8 cellular contexts compared by ENCODE assay signal in the genomic region with DNA sequence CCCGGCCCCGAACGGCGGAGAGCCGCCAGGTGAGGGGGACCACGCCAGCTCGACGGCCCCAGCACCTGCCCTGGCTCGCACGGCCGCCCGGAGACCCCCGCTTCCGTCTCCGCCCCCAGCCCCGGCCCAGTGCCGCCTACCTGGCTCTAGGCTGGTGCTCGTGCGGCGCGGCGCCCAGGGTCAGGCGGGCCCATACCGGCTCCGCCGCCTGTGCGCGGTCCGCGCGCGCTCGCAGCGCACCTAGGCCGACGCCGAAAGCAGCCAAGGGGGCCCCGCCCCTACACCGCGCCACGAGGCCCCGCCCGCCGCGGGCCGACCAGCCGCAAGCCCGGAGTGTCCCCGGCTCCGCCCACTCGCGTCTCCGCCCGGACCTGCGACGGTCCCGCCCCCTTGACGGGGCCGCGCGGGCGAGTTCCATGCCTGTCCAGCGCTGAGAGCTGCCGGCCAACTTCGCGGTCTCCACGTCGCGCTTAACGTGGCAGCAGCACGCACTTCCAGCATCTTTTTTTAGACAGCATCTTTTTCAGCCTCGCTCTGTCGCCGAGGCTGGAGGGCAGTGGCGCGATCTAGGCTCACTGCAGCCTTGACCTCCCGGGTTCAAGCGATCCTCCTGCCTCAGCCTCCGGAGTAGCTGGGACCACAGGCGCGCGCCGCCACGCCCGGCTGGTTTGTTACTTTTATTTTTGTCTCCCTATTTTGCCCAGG. TPM values are rescaled to one million over a fixed set of nuclear protein-coding genes. Genes with fewer than 3 reads are reported as not detected.
A peak's percentile ranks its signal among the peaks of the same experiment; 100 is the strongest.
DNase-seq lines count a peak whose midpoint lies in the region; ATAC-seq and TF ChIP-seq lines count a peak whose summit lies in the region.

A gene with protein sequence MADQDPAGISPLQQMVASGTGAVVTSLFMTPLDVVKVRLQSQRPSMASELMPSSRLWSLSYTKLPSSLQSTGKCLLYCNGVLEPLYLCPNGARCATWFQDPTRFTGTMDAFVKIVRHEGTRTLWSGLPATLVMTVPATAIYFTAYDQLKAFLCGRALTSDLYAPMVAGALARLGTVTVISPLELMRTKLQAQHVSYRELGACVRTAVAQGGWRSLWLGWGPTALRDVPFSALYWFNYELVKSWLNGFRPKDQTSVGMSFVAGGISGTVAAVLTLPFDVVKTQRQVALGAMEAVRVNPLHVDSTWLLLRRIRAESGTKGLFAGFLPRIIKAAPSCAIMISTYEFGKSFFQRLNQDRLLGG (minus strand): TSS at position 253 of the 705 bp plus-strand sequence. CDS start 1,261 bp downstream, outside the sequence.

- peak within 1 kb of the TSS; percentile 87 for H3K4me3 Mint-ChIP-seq in T-helper 2 cell treated with Interferon-gamma antibody and Interleukin-4, amounts not matched to agents 5 μg/mL and 100 μg/mL, for 36 hours

- H3K36me3 ChIP-seq in ascending aorta (peaks cover 22 to 25% of the 10 kb centered on the region in 2 donors), rectal smooth muscle tissue (ENCODE audit: control insufficient read depth, insufficient read depth, low read length) (peaks cover 9% of the 10 kb centered on the region), vagina (peaks cover 0 to 28% of the 10 kb centered on the region in 2 donors)

- no peaks in the 10 kb centered on the region for H3K27me3 Mint-ChIP-seq in T-helper 2 cell treated with Interferon-gamma antibody and Interleukin-4, amounts not matched to agents 5 μg/mL and 100 μg/mL, for 36 hours (ENCODE audit: low read depth)

- H3K9me3 ChIP-seq in ascending aorta = no peaks in the 10 kb centered on the region
- no peaks in the 10 kb centered on the region for H3K9me3 ChIP-seq in right cardiac atrium (ENCODE audit: control insufficient read depth, low read length)
- H3K9me3 ChIP-seq in vagina = no peaks in the 10 kb centered on the region

- TF ChIP-seq CTCF in ascending aorta (IDR thresholded peaks at IDR 0.05) = no peak
- peak in 2 of 3 experiments; percentile 2 to 15 for TF ChIP-seq CTCF in vagina (IDR thresholded peaks at IDR 0.05)

- H3K27ac Mint-ChIP-seq in T-helper 2 cell treated with Interferon-gamma antibody and Interleukin-4, amounts not matched to agents 5 μg/mL and 100 μg/mL, for 36 hours = peak within 1 kb of the TSS; percentile 93

- WGBS in right cardiac atrium = under 1% methylated on average over 85 of the region's 85 CpGs

- no peaks in the 10 kb centered on the region for H3K9me3 Mint-ChIP-seq in T-helper 2 cell treated with Interferon-gamma antibody and Interleukin-4, amounts not matched to agents 5 μg/mL and 100 μg/mL, for 36 hours

- peak in 1 of 2 donors; percentile 74 for TF ChIP-seq POLR2A in vagina (IDR thresholded peaks at IDR 0.05)

- H3K36me3 Mint-ChIP-seq in T-helper 2 cell treated with Interferon-gamma antibody and Interleukin-4, amounts not matched to agents 5 μg/mL and 100 μg/mL, for 36 hours (ENCODE audit: low read depth) = peaks cover 5% of the 10 kb centered on the region

- intact Hi-C loops in ascending aorta (cut with DNase I) (loop anchor here (1.0 to 10.0 kb wide), 6 partner anchors 20 to 420 kb away; a partner anchor contains a TSS), right cardiac atrium (cut with DNase I) (loop anchor here (2.0 to 5.0 kb wide), 4 partner anchors 102 to 114 kb away; no protein-coding TSS in a partner anchor), vagina (cut with DNase I) (loop anchor here (1.0 to 5.0 kb wide), 2 partner anchors 100 to 112 kb away; no protein-coding TSS in a partner anchor)

- no peaks in the 10 kb centered on the region for H3K27me3 ChIP-seq in ascending aorta
- H3K27me3 ChIP-seq in right cardiac atrium (ENCODE audit: control insufficient read depth, insufficient read depth) = no peaks in the 10 kb centered on the region
- no peaks in the 10 kb centered on the region for H3K27me3 ChIP-seq in rectal smooth muscle tissue (ENCODE audit: control insufficient read depth, insufficient read depth, low read length)
- H3K27me3 ChIP-seq in vagina = no peaks in the 10 kb centered on the region

- ATAC-seq in GM18502 (IDR thresholded peaks at IDR 0.05; ENCODE audit: poor library complexity, unreplicated experiment) (peak; percentile 66), HG02938 (IDR thresholded peaks at IDR 0.05; ENCODE audit: unreplicated experiment) (peak; percentile 50), right cardiac atrium (peak; percentile 93)

- peak within 1 kb of the TSS; percentile 88 to 96 for H3K27ac ChIP-seq in ascending aorta
- H3K27ac ChIP-seq in right cardiac atrium (ENCODE audit: low read length) = peak within 1 kb of the TSS; percentile 70
- H3K27ac ChIP-seq in rectal smooth muscle tissue (ENCODE audit: low read depth, low read length) = peak within 1 kb of the TSS; percentile 99
- H3K27ac ChIP-seq in vagina = peak within 1 kb of the TSS; percentile 96

- peaks cover 12% of the 10 kb centered on the region for H3K4me1 Mint-ChIP-seq in T-helper 2 cell treated with Interferon-gamma antibody and Interleukin-4, amounts not matched to agents 5 μg/mL and 100 μg/mL, for 36 hours (ENCODE audit: low read depth)

- peak; percentile 74 to 92 for DNase-seq in NCI-H187 (lab: John Stamatoyannopoulos, UW)
- peak; percentile 97 for DNase-seq in T-helper 2 cell treated with Interferon-gamma antibody and Interleukin-4, amounts not matched to agents 5 μg/mL and 100 μg/mL, for 36 hours (ENCODE audit: low spot score)
- peak; percentile 67 to 97 for DNase-seq in ascending aorta (ENCODE audit: low spot score in 2 of 2)
- peak; percentile 93 to 98 (median 98) for DNase-seq in right cardiac atrium
- DNase-seq in vagina (ENCODE audit: extremely low spot score in 2 of 2) = no peak

- H3K4me3 ChIP-seq in ascending aorta (peak within 1 kb of the TSS; percentile 74 to 88), right cardiac atrium (ENCODE audit: low read length) (peak within 1 kb of the TSS; percentile 87), rectal smooth muscle tissue (ENCODE audit: low read length) (peak within 1 kb of the TSS; percentile 85), vagina (peak within 1 kb of the TSS; percentile 91 to 97)

- H3K4me1 ChIP-seq in ascending aorta = peaks cover 7 to 20% of the 10 kb centered on the region in 2 donors
- H3K4me1 ChIP-seq in right cardiac atrium (ENCODE audit: control insufficient read depth, insufficient read depth, low read length) = no peaks in the 10 kb centered on the region
- peaks cover 5% of the 10 kb centered on the region for H3K4me1 ChIP-seq in rectal smooth muscle tissue (ENCODE audit: control insufficient read depth, insufficient read depth, low read length)
- H3K4me1 ChIP-seq in vagina = peaks cover 32% of the 10 kb centered on the region

- peak within 1 kb of the TSS; percentile 61 for H3K9ac ChIP-seq in rectal smooth muscle tissue (ENCODE audit: low read length)

RNA-seq across cellular contexts. Expression of the gene that starts here (rescaled TPM):
- total RNA-seq in ascending aorta (182 TPM), right cardiac atrium (10 to 100 TPM; 56.7 to 69.9 (median 66.4) TPM), vagina (93.1 TPM)
- 73.0 TPM for polyA plus RNA-seq in right cardiac atrium

Comparison
In these comparisons a context has a peak if more than half of its experiments do, and no peak if none do; other contexts are left out.
1. DNase-seq: peak in NCI-H187 (2 of 2), T-helper 2 cell treated with Interferon-gamma antibody and Interleukin-4, amounts not matched to agents 5 μg/mL and 100 μg/mL, for 36 hours (single experiment), ascending aorta (2 of 2) and right cardiac atrium (3 of 3); none in vagina (0 of 2).
2. CTCF ChIP-seq: peak in vagina (2 of 3); none in ascending aorta (0 of 3).
3. Peak in every context shown above with its lines, with median percentiles within 50 percentile points of each other: ATAC-seq, H3K27ac ChIP-seq and H3K4me3 ChIP-seq.